27 cellular contexts compared by ENCODE assay signal in genomic region chr2:80035749-80036285, GRCh38.
"Had no signal": no experiment of that assay in that cellular context is flagged by ENCODE, and none has a peak within 500 bp of the region (broad histone marks: within the 10 kb centered on the region; RNA-seq: fewer than 3 reads in every experiment).

No MANE protein-coding gene starts in this region.

- H3K27me3 ChIP-seq: neutrophil, pancreas, right lobe of liver, sigmoid colon, suprapubic skin, testis, tibial artery, transverse colon, upper lobe of right lung, uterus had no signal

- H3K27ac ChIP-seq: neutrophil, pancreas, prostate gland, right lobe of liver, sigmoid colon, suprapubic skin, testis, tibial artery, transverse colon, upper lobe of right lung, uterus had no signal

- H3K9me3 Mint-ChIP-seq: stimulated activated naive CD8-positive, alpha-beta T cell treated with anti-CD3 and anti-CD28 coated beads, Interleukin-15, amount 100 ng/mL, for 72 hours; type B pancreatic cell had no signal

- H3K36me3 Mint-ChIP-seq: naive B cell; naive thymus-derived CD8-positive, alpha-beta T cell; natural killer cell treated with Interleukin-12 subunit alpha and Interleukin-12 subunit beta and Interleukin-15 and Interleukin-18, amount 100 ng/mL, for 72 hours; stimulated activated effector memory CD8-positive, alpha-beta T cell treated with anti-CD3 and anti-CD28 coated beads, Interleukin-12 subunit alpha, Interleukin-12 subunit beta, amount 100 ng/mL, for 72 hours; type B pancreatic cell had no signal

- H3K4me3 Mint-ChIP-seq: naive B cell; naive thymus-derived CD8-positive, alpha-beta T cell; natural killer cell treated with Interleukin-12 subunit alpha and Interleukin-12 subunit beta and Interleukin-15 and Interleukin-18, amount 100 ng/mL, for 72 hours; neural crest cell; stimulated activated effector memory CD8-positive, alpha-beta T cell treated with anti-CD3 and anti-CD28 coated beads, Interleukin-12 subunit alpha, Interleukin-12 subunit beta, amount 100 ng/mL, for 72 hours; stimulated activated naive CD8-positive, alpha-beta T cell treated with anti-CD3 and anti-CD28 coated beads, Interleukin-15, amount 100 ng/mL, for 72 hours; type B pancreatic cell had no signal

- H3K27me3 Mint-ChIP-seq: naive B cell; naive thymus-derived CD8-positive, alpha-beta T cell; natural killer cell treated with Interleukin-12 subunit alpha and Interleukin-12 subunit beta and Interleukin-15 and Interleukin-18, amount 100 ng/mL, for 72 hours; stimulated activated naive CD8-positive, alpha-beta T cell treated with anti-CD3 and anti-CD28 coated beads, Interleukin-15, amount 100 ng/mL, for 72 hours had no signal

- ATAC-seq: naive thymus-derived CD8-positive, alpha-beta T cell; natural killer cell treated with Interleukin-12 subunit alpha and Interleukin-12 subunit beta and Interleukin-15 and Interleukin-18, amount 100 ng/mL, for 72 hours; pancreas; right cardiac atrium; right lobe of liver; stimulated activated effector memory CD8-positive, alpha-beta T cell treated with anti-CD3 and anti-CD28 coated beads, Interleukin-12 subunit alpha, Interleukin-12 subunit beta, amount 100 ng/mL, for 72 hours; stimulated activated naive CD8-positive, alpha-beta T cell treated with anti-CD3 and anti-CD28 coated beads, Interleukin-15, amount 100 ng/mL, for 72 hours; stimulated activated naive CD8-positive, alpha-beta T cell treated with anti-CD3 and anti-CD28 coated beads, Interleukin-15, Interleukin-2, amounts not matched to agents 100 U/mL and 50 U/mL, for 24 hours; upper lobe of right lung had no signal

- DNase-seq: naive B cell; naive thymus-derived CD8-positive, alpha-beta T cell; pancreas; right cardiac atrium; right lobe of liver; sigmoid colon; small intestine; stimulated activated CD4-positive, alpha-beta T cell treated with anti-CD3 and anti-CD28 coated beads, Interleukin-15, amount 100 ng/mL, for 24 hours; stimulated activated CD4-positive, alpha-beta T cell treated with anti-CD3 and anti-CD28 coated beads, Interleukin-2, amount 100 ng/mL, for 24 hours; stimulated activated CD4-positive, alpha-beta T cell treated with anti-CD3 and anti-CD28 coated beads, Interleukin-2, amount 100 ng/mL, for 48 hours; stimulated activated CD4-positive, alpha-beta T cell treated with anti-CD3 and anti-CD28 coated beads, Interleukin-4, amount 100 ng/mL, for 24 hours; stimulated activated naive CD4-positive, alpha-beta T cell; stimulated activated naive CD8-positive, alpha-beta T cell treated with anti-CD3 and anti-CD28 coated beads, Interleukin-15, amount 100 ng/mL, for 72 hours; stimulated activated naive CD8-positive, alpha-beta T cell treated with anti-CD3 and anti-CD28 coated beads, Interleukin-15, Interleukin-2, amounts not matched to agents 100 U/mL and 50 U/mL, for 24 hours; substantia nigra; testis; tibial artery; transverse colon; upper lobe of right lung; uterus had no signal

- H3K4me3 ChIP-seq: pancreas, prostate gland, right lobe of liver, sigmoid colon, suprapubic skin, testis, tibial artery, transverse colon, upper lobe of right lung, uterus had no signal

- H3K27ac Mint-ChIP-seq: naive thymus-derived CD8-positive, alpha-beta T cell; natural killer cell treated with Interleukin-12 subunit alpha and Interleukin-12 subunit beta and Interleukin-15 and Interleukin-18, amount 100 ng/mL, for 72 hours; stimulated activated effector memory CD8-positive, alpha-beta T cell treated with anti-CD3 and anti-CD28 coated beads, Interleukin-12 subunit alpha, Interleukin-12 subunit beta, amount 100 ng/mL, for 72 hours; stimulated activated naive CD8-positive, alpha-beta T cell treated with anti-CD3 and anti-CD28 coated beads, Interleukin-15, amount 100 ng/mL, for 72 hours; type B pancreatic cell had no signal

- H3K4me1 ChIP-seq: pancreas, prostate gland, right lobe of liver, sigmoid colon, suprapubic skin, testis, tibial artery, transverse colon, upper lobe of right lung, uterus had no signal

- H3K36me3 ChIP-seq: neutrophil, pancreas, prostate gland, right lobe of liver, sigmoid colon, suprapubic skin, tibial artery, transverse colon, upper lobe of right lung, uterus had no signal

- H3K9me3 ChIP-seq: neutrophil, pancreas, prostate gland, right lobe of liver, sigmoid colon, suprapubic skin, testis, tibial artery, transverse colon, upper lobe of right lung, uterus had no signal

- H3K4me1 Mint-ChIP-seq: naive B cell; naive thymus-derived CD8-positive, alpha-beta T cell; neural crest cell; stimulated activated effector memory CD8-positive, alpha-beta T cell treated with anti-CD3 and anti-CD28 coated beads, Interleukin-12 subunit alpha, Interleukin-12 subunit beta, amount 100 ng/mL, for 72 hours; stimulated activated naive CD8-positive, alpha-beta T cell treated with anti-CD3 and anti-CD28 coated beads, Interleukin-15, amount 100 ng/mL, for 72 hours had no signal
